10 cellular contexts compared by ENCODE assay signal in genomic region chr6:157762636-157763035, GRCh38.
DNase-seq lines count a peak whose midpoint lies in the region; ATAC-seq and TF ChIP-seq lines count a peak whose summit lies in the region.
"Had no signal": no experiment of that assay in that cellular context is flagged by ENCODE, and none has a peak within 500 bp of the region (broad histone marks: within the 10 kb centered on the region; RNA-seq: fewer than 3 reads in every experiment).

No MANE protein-coding gene starts in this region.

- H3K4me3 ChIP-seq in breast epithelium, result no peak overlapping the region
- H3K4me3 ChIP-seq: upper lobe of right lung had no signal

- H3K36me3 ChIP-seq in breast epithelium, result no peaks in the 10 kb centered on the region
- H3K36me3 ChIP-seq: upper lobe of right lung had no signal

- peaks cover 39 to 43% of the 10 kb centered on the region in 2 donors for H3K4me1 Mint-ChIP-seq in natural killer cell treated with Interleukin-12 subunit alpha and Interleukin-12 subunit beta and Interleukin-15 and Interleukin-18, amount 100 ng/mL, for 72 hours (ENCODE audit: low read depth in 2 of 2)

- peaks cover 17 to 20% of the 10 kb centered on the region in 2 donors for H3K4me1 ChIP-seq in breast epithelium

- intact Hi-C loops in breast epithelium (cut with DNase I; ENCODE audit: low total_unique reads), result loop anchor here (2.0 to 10.0 kb wide), 2 partner anchors 54 to 312 kb away; no protein-coding TSS in a partner anchor

- no peaks in the 10 kb centered on the region for H3K36me3 Mint-ChIP-seq in natural killer cell treated with Interleukin-12 subunit alpha and Interleukin-12 subunit beta and Interleukin-15 and Interleukin-18, amount 100 ng/mL, for 72 hours

- H3K27me3 ChIP-seq in breast epithelium, result no peaks in the 10 kb centered on the region
- H3K27me3 ChIP-seq: upper lobe of right lung had no signal

- H3K9me3 Mint-ChIP-seq in natural killer cell treated with Interleukin-12 subunit alpha and Interleukin-12 subunit beta and Interleukin-15 and Interleukin-18, amount 100 ng/mL, for 72 hours, result no peaks in the 10 kb centered on the region

- H3K9me3 ChIP-seq in breast epithelium, result no peaks in the 10 kb centered on the region
- H3K9me3 ChIP-seq: upper lobe of right lung had no signal

- peak overlapping the region; percentile 89 to 93 for H3K27ac ChIP-seq in breast epithelium
- H3K27ac ChIP-seq: upper lobe of right lung had no signal

- DNase-seq in EH (ENCODE audit: low read depth), result peak; percentile 13
- DNase-seq in NAMALWA (ENCODE audit: low spot score), result peak; percentile 40
- no peak for DNase-seq in breast epithelium (ENCODE audit: low spot score in 2 of 2)
- DNase-seq in natural killer cell treated with Interleukin-12 subunit alpha and Interleukin-12 subunit beta and Interleukin-15 and Interleukin-18, amount 100 ng/mL, for 72 hours (ENCODE audit: low spot score), result no peak
- no peak for DNase-seq in G401 (ENCODE audit: low spot score)
- no peak for DNase-seq in NK-92 (lab: John Stamatoyannopoulos, UW; ENCODE audit: unreplicated experiment)
- DNase-seq: posterior cingulate gyrus had no signal

- H3K27me3 Mint-ChIP-seq in natural killer cell treated with Interleukin-12 subunit alpha and Interleukin-12 subunit beta and Interleukin-15 and Interleukin-18, amount 100 ng/mL, for 72 hours, result peaks cover 24 to 27% of the 10 kb centered on the region in 2 donors

- H3K4me3 Mint-ChIP-seq in natural killer cell treated with Interleukin-12 subunit alpha and Interleukin-12 subunit beta and Interleukin-15 and Interleukin-18, amount 100 ng/mL, for 72 hours, result peak overlapping the region; percentile 5

- no peak for TF ChIP-seq CTCF in breast epithelium (IDR thresholded peaks at IDR 0.05)

- in situ Hi-C loops in G401 (cut with HindIII; ENCODE audit: low sequenced_read_pairs), result no loop called here

- no peak for ATAC-seq in natural killer cell treated with Interleukin-12 subunit alpha and Interleukin-12 subunit beta and Interleukin-15 and Interleukin-18, amount 100 ng/mL, for 72 hours
- no peak for ATAC-seq in HG03442 (IDR thresholded peaks at IDR 0.05; ENCODE audit: unreplicated experiment)
- no peak for ATAC-seq in GM19455 (IDR thresholded peaks at IDR 0.05; ENCODE audit: unreplicated experiment)

- no peak for TF ChIP-seq POLR2A in breast epithelium (IDR thresholded peaks at IDR 0.05)

- peak overlapping the region in 1 of 2 donors; percentile 30 for H3K27ac Mint-ChIP-seq in natural killer cell treated with Interleukin-12 subunit alpha and Interleukin-12 subunit beta and Interleukin-15 and Interleukin-18, amount 100 ng/mL, for 72 hours

Comparison
In these comparisons a context has a peak if more than half of its experiments do, and no peak if none do; other contexts are left out.
1. DNase-seq: peak in EH (single experiment) and NAMALWA (single experiment); none in breast epithelium (0 of 2), natural killer cell treated with Interleukin-12 subunit alpha and Interleukin-12 subunit beta and Interleukin-15 and Interleukin-18, amount 100 ng/mL, for 72 hours (single experiment), G401 (single experiment) and NK-92 (single experiment).